Comparison of ENCODE assay signal across 17 cellular contexts in genomic region chr16:17439580-17439979, GRCh38. TPM values are rescaled to one million over a fixed set of nuclear protein-coding genes. Genes with fewer than 3 reads are reported as not detected.
DNase-seq lines count a peak whose midpoint lies in the region; ATAC-seq and TF ChIP-seq lines count a peak whose summit lies in the region.
"Had no signal": no experiment of that assay in that cellular context is flagged by ENCODE, and none has a peak within 500 bp of the region (broad histone marks: within the 10 kb centered on the region; RNA-seq: fewer than 3 reads in every experiment).

No MANE protein-coding gene starts in this region.

- no peaks in the 10 kb centered on the region for H3K9me2 ChIP-seq in OCI-LY1 (ENCODE audit: low read depth, low read length)

- no peaks in the 10 kb centered on the region for H3K9me3 ChIP-seq in OCI-LY1 (ENCODE audit: low read length)
- H3K9me3 ChIP-seq in BE2C: no peaks in the 10 kb centered on the region

- H3K27me3 ChIP-seq in OCI-LY1 (ENCODE audit: insufficient read depth, low read length) (no peaks in the 10 kb centered on the region), BE2C (no peaks in the 10 kb centered on the region)
- H3K27me3 ChIP-seq: ascending aorta had no signal

- no peaks in the 10 kb centered on the region for H3K27me3 Mint-ChIP-seq in stimulated activated naive CD8-positive, alpha-beta T cell treated with anti-CD3 and anti-CD28 coated beads, Interleukin-15, Interleukin-2, amounts not matched to agents 100 ng/mL and 50 ng/mL, for 24 hours

- ATAC-seq in stimulated activated naive CD8-positive, alpha-beta T cell treated with anti-CD3 and anti-CD28 coated beads, Interleukin-15, Interleukin-2, amounts not matched to agents 100 U/mL and 50 U/mL, for 24 hours: no peak
- ATAC-seq in GM21423 (IDR thresholded peaks at IDR 0.05; ENCODE audit: unreplicated experiment) (no peak), omental fat pad (ENCODE audit: low FRiP score) (no peak)
- ATAC-seq: PC-3 had no signal

- H3K36me3 ChIP-seq in OCI-LY1 (ENCODE audit: insufficient read depth, low read length) (peaks cover 79% of the 10 kb centered on the region), BE2C (no peaks in the 10 kb centered on the region)
- H3K36me3 ChIP-seq: ascending aorta had no signal

- peaks cover 31% of the 10 kb centered on the region for H3K4me1 Mint-ChIP-seq in stimulated activated naive CD8-positive, alpha-beta T cell treated with anti-CD3 and anti-CD28 coated beads, Interleukin-15, Interleukin-2, amounts not matched to agents 100 ng/mL and 50 ng/mL, for 24 hours (ENCODE audit: low read depth)

- peaks cover 37% of the 10 kb centered on the region for H3K4me1 ChIP-seq in OCI-LY1 (ENCODE audit: insufficient read depth, low read length, severe bottlenecking)
- no peaks in the 10 kb centered on the region for H3K4me1 ChIP-seq in BE2C

- H3K36me3 Mint-ChIP-seq in stimulated activated naive CD8-positive, alpha-beta T cell treated with anti-CD3 and anti-CD28 coated beads, Interleukin-15, Interleukin-2, amounts not matched to agents 100 ng/mL and 50 ng/mL, for 24 hours (ENCODE audit: low read depth): peaks cover 7% of the 10 kb centered on the region

- no peaks in the 10 kb centered on the region for H4K20me1 ChIP-seq in OCI-LY1 (ENCODE audit: insufficient read depth, low read length)

- H3K27ac ChIP-seq in OCI-LY1 (ENCODE audit: low read depth, low read length, poor library complexity, severe bottlenecking): peak overlapping the region; percentile 60
- H3K27ac ChIP-seq: ascending aorta, VCaP had no signal

- peak overlapping the region; percentile 9 for H3K4me3 Mint-ChIP-seq in stimulated activated naive CD8-positive, alpha-beta T cell treated with anti-CD3 and anti-CD28 coated beads, Interleukin-15, Interleukin-2, amounts not matched to agents 100 ng/mL and 50 ng/mL, for 24 hours

- no peaks in the 10 kb centered on the region for H3K9me3 Mint-ChIP-seq in stimulated activated naive CD8-positive, alpha-beta T cell treated with anti-CD3 and anti-CD28 coated beads, Interleukin-15, Interleukin-2, amounts not matched to agents 100 ng/mL and 50 ng/mL, for 24 hours

- H3F3A ChIP-seq in OCI-LY1 (ENCODE audit: insufficient read depth, low read length): no peaks in the 10 kb centered on the region

- peak overlapping the region; percentile 63 for H3K27ac Mint-ChIP-seq in stimulated activated naive CD8-positive, alpha-beta T cell treated with anti-CD3 and anti-CD28 coated beads, Interleukin-15, Interleukin-2, amounts not matched to agents 100 ng/mL and 50 ng/mL, for 24 hours

- H2AFZ ChIP-seq in OCI-LY1 (ENCODE audit: low read length): no peak overlapping the region

- H3K4me2 ChIP-seq in OCI-LY1 (ENCODE audit: low read length): peak overlapping the region; percentile 8; the same call in 1 of the 2 replicates

- TF ChIP-seq CTCF in OCI-LY1 (IDR thresholded peaks at IDR 0.05; ENCODE audit: low read length): no peak
- TF ChIP-seq CTCF in BE2C (IDR thresholded peaks at IDR 0.05; ENCODE audit: low read depth, low read length): no peak
- TF ChIP-seq CTCF in omental fat pad (IDR thresholded peaks at IDR 0.05): no peak

- no peak overlapping the region for H3K9ac ChIP-seq in OCI-LY1 (ENCODE audit: low read length)

- DNase-seq in stimulated activated naive CD8-positive, alpha-beta T cell treated with anti-CD3 and anti-CD28 coated beads, Interleukin-15, Interleukin-2, amounts not matched to agents 100 U/mL and 50 U/mL, for 24 hours: no peak
- peak; percentile 15 for DNase-seq in central memory CD4-positive, alpha-beta T cell
- DNase-seq in BE2C (no peak), omental fat pad (ENCODE audit: low spot score) (no peak), DMS153 treated with DMSO at 0.1 percent for 48 hours (lab: John Stamatoyannopoulos, UW; ENCODE audit: unreplicated experiment) (no peak)
- DNase-seq: DMS79 treated with DMSO at 0.1 percent for 48 hours; GOT3; NCI-H146; PC-3; retina; stimulated activated CD4-positive, alpha-beta T cell treated with anti-CD3 and anti-CD28 coated beads, Interleukin-15, amount 100 ng/mL, for 24 hours had no signal

- no peak overlapping the region for H3K4me3 ChIP-seq in OCI-LY1 (ENCODE audit: low read depth, low read length, poor library complexity, severe bottlenecking)
- H3K4me3 ChIP-seq in BE2C (ENCODE audit: low read depth, low read length): no peak overlapping the region
- H3K4me3 ChIP-seq: ascending aorta, lung had no signal

- H3K79me2 ChIP-seq in OCI-LY1 (ENCODE audit: insufficient read depth, low read length): peaks cover 19% of the 10 kb centered on the region

RNA-seq across cellular contexts. Expression of gene XYLT1, which starts 31.2 kb away (rescaled TPM):
- 0.25 TPM for polyA plus RNA-seq in BE2C (2012; ENCODE audit: insufficient read depth, insufficient read length, low read depth)
- total RNA-seq in omental fat pad: 10 to 100 TPM; 20.0 to 43.0 (median 27.4) TPM
- total RNA-seq: PC-3 had no signal
